Comparison of ENCODE assay signal across 1 cellular context in genomic region chr10:35445150-35445884, GRCh38.
TF ChIP-seq lines count a peak whose summit lies in the region.

No MANE protein-coding gene starts in this region.

TF ChIP-seq in WTC11, 78 proteins besides CTCF, POLR2A, EP300 and RAD21 (continued from another document):
- TF ChIP-seq ERG (CRISPR knock-in tag; IDR thresholded peaks at IDR 0.05), result no peak
- no peak for TF ChIP-seq TEAD1 (CRISPR knock-in tag; IDR thresholded peaks at IDR 0.05)
- no peak for TF ChIP-seq ZNF396 (CRISPR knock-in tag; IDR thresholded peaks at IDR 0.05; ENCODE audit: borderline replicate concordance)
- TF ChIP-seq ZNF232 (CRISPR knock-in tag; IDR thresholded peaks at IDR 0.05), result no peak
- TF ChIP-seq KAT7 (CRISPR knock-in tag; IDR thresholded peaks at IDR 0.05; ENCODE audit: borderline replicate concordance), result no peak
- TF ChIP-seq ZNF425 (CRISPR knock-in tag; conservative IDR thresholded peaks at IDR 0.05), result no peak
- no peak for TF ChIP-seq ATF2 (CRISPR knock-in tag; IDR thresholded peaks at IDR 0.05; ENCODE audit: borderline replicate concordance, low read depth)
- no peak for TF ChIP-seq ZNF671 (CRISPR knock-in tag; IDR thresholded peaks at IDR 0.05)
